In the genomic region with DNA sequence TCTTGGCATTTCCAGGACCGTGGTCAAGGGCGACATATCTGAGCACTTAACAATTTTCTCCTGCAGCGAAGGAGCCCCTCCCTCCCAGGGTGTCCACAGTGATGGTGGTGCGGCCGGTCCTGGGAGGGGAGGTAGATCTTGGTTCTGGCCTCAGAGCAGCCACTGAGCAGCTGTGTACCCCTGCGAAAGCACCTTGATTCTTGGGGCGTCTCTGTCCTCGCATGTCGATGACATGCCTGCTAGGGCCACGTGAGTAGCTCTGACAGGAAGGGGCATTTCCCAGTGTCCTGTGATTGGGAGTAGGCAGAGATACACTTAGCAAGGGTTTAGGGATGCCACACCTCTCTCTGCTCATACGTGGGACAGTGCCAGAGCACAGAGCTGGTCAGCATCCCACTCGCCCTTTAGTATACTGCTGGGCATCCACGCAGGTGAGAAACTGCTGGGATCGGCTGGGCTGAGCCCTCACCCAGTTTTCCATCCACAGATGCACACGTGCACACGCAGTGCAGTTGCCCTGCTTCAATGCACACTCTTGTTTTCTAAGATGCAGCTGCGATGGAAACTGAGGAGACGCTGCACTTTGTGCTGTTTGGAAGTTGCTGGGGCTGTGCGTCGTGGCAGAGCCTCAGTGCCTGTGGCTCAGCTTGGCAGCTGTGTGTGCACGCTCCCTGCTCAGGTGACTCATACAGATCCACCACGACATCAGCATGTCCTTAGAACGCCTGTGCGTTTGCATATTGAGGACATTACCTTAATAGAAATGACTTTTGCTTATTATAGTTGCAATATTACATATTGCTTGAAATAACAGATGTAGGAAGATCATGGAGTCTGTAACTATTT, we compare ENCODE assay signal across 17 cellular contexts.
DNase-seq lines count a peak whose midpoint lies in the region; ATAC-seq and TF ChIP-seq lines count a peak whose summit lies in the region.
"Had no signal": no experiment of that assay in that cellular context is flagged by ENCODE, and none has a peak within 500 bp of the region (broad histone marks: within the 10 kb centered on the region; RNA-seq: fewer than 3 reads in every experiment).

No MANE protein-coding gene starts in this region.

- POLR2A ChIA-PET in activated naive CD8-positive, alpha-beta T cell treated with anti-CD3 and anti-CD28 coated beads, Interleukin-2, amount 10 ng/mL, durations not matched to agents 7 days and 5 days (lab: Charles Lee): no interaction called here

- H3K27ac ChIP-seq in tibial artery: no peak overlapping the region

- H3K36me3 ChIP-seq in tibial artery: no peaks in the 10 kb centered on the region

- no peak overlapping the region for H3K4me3 Mint-ChIP-seq in activated naive CD8-positive, alpha-beta T cell treated with anti-CD3 and anti-CD28 coated beads, Interleukin-2, amount 10 ng/mL, durations not matched to agents 7 days and 5 days
- H3K4me3 Mint-ChIP-seq in activated naive CD8-positive, alpha-beta T cell treated with anti-CD3 and anti-CD28 coated beads for 36 hours: no peak overlapping the region
- H3K4me3 Mint-ChIP-seq: CD8-positive, alpha-beta memory T cell had no signal

- H3K4me3 ChIP-seq in tibial artery: no peak overlapping the region

- no peaks in the 10 kb centered on the region for H3K9me3 ChIP-seq in tibial artery

- no peaks in the 10 kb centered on the region for H3K4me1 ChIP-seq in tibial artery

- H3K36me3 Mint-ChIP-seq in activated naive CD8-positive, alpha-beta T cell treated with anti-CD3 and anti-CD28 coated beads, Interleukin-2, amount 10 ng/mL, durations not matched to agents 7 days and 5 days: no peaks in the 10 kb centered on the region
- H3K36me3 Mint-ChIP-seq in activated naive CD8-positive, alpha-beta T cell treated with anti-CD3 and anti-CD28 coated beads for 36 hours: no peaks in the 10 kb centered on the region
- H3K36me3 Mint-ChIP-seq: CD8-positive, alpha-beta memory T cell had no signal

- peaks cover 26% of the 10 kb centered on the region for H3K4me1 Mint-ChIP-seq in activated naive CD8-positive, alpha-beta T cell treated with anti-CD3 and anti-CD28 coated beads, Interleukin-2, amount 10 ng/mL, durations not matched to agents 7 days and 5 days
- H3K4me1 Mint-ChIP-seq in activated naive CD8-positive, alpha-beta T cell treated with anti-CD3 and anti-CD28 coated beads for 36 hours: peaks cover 20% of the 10 kb centered on the region

- DNase-seq in activated naive CD8-positive, alpha-beta T cell treated with anti-CD3 and anti-CD28 coated beads, Interleukin-2, amount 10 ng/mL, durations not matched to agents 7 days and 5 days: peak; percentile 10
- no peak for DNase-seq in activated naive CD8-positive, alpha-beta T cell treated with anti-CD3 and anti-CD28 coated beads for 36 hours
- DNase-seq in M059J (ENCODE audit: low read depth): peak; percentile 1
- peak; percentile 29 for DNase-seq in islet precursor cell
- peak; percentile 2 to 35 for DNase-seq in tibial artery
- DNase-seq in A172 (ENCODE audit: low spot score): no peak
- no peak for DNase-seq in DMS153 (lab: John Stamatoyannopoulos, UW)
- DNase-seq in stimulated activated naive CD4-positive, alpha-beta T cell (lab: John Stamatoyannopoulos, UW): no peak
- DNase-seq: ACHN; CD8-positive, alpha-beta memory T cell; GOT3; KBM-7; NCI-H1105; NCI-H187 treated with DMSO at 0.1 percent for 48 hours; NCI-H2171 treated with DMSO at 0.1 percent for 48 hours; NCI-H82; SHP77 treated with DMSO at 0.1 percent for 48 hours had no signal

- H3K27me3 Mint-ChIP-seq in activated naive CD8-positive, alpha-beta T cell treated with anti-CD3 and anti-CD28 coated beads, Interleukin-2, amount 10 ng/mL, durations not matched to agents 7 days and 5 days: no peaks in the 10 kb centered on the region
- no peaks in the 10 kb centered on the region for H3K27me3 Mint-ChIP-seq in activated naive CD8-positive, alpha-beta T cell treated with anti-CD3 and anti-CD28 coated beads for 36 hours

- no peak for TF ChIP-seq CTCF in tibial artery (IDR thresholded peaks at IDR 0.05)

- peaks cover 0 to 4% of the 10 kb centered on the region in 2 donors for H3K27me3 ChIP-seq in tibial artery

- intact Hi-C loops in tibial artery (cut with DNase I; ENCODE audit: low total_unique reads): no loop called here

- no peak overlapping the region for H3K27ac Mint-ChIP-seq in activated naive CD8-positive, alpha-beta T cell treated with anti-CD3 and anti-CD28 coated beads, Interleukin-2, amount 10 ng/mL, durations not matched to agents 7 days and 5 days
- H3K27ac Mint-ChIP-seq in activated naive CD8-positive, alpha-beta T cell treated with anti-CD3 and anti-CD28 coated beads for 36 hours: no peak overlapping the region

- no peak for ATAC-seq in activated naive CD8-positive, alpha-beta T cell treated with anti-CD3 and anti-CD28 coated beads, Interleukin-2, amount 10 ng/mL, durations not matched to agents 7 days and 5 days (ENCODE audit: low read depth)

- no peaks in the 10 kb centered on the region for H3K9me3 Mint-ChIP-seq in activated naive CD8-positive, alpha-beta T cell treated with anti-CD3 and anti-CD28 coated beads, Interleukin-2, amount 10 ng/mL, durations not matched to agents 7 days and 5 days
- no peaks in the 10 kb centered on the region for H3K9me3 Mint-ChIP-seq in activated naive CD8-positive, alpha-beta T cell treated with anti-CD3 and anti-CD28 coated beads for 36 hours
- H3K9me3 Mint-ChIP-seq: CD8-positive, alpha-beta memory T cell had no signal

Comparison
In these comparisons a context has a peak if more than half of its experiments do, and no peak if none do; other contexts are left out.
1. DNase-seq: peak in activated naive CD8-positive, alpha-beta T cell treated with anti-CD3 and anti-CD28 coated beads, Interleukin-2, amount 10 ng/mL, durations not matched to agents 7 days and 5 days (single experiment), M059J (single experiment), islet precursor cell (single experiment) and tibial artery (2 of 2); none in activated naive CD8-positive, alpha-beta T cell treated with anti-CD3 and anti-CD28 coated beads for 36 hours (single experiment), A172 (single experiment), DMS153 (single experiment) and stimulated activated naive CD4-positive, alpha-beta T cell (0 of 6).